ENCODE assay signal across 15 cellular contexts in genomic region chr1:54794401-54795099, GRCh38. TPM values are rescaled to one million over a fixed set of nuclear protein-coding genes. Genes with fewer than 3 reads are reported as not detected.
DNase-seq lines count a peak whose midpoint lies in the region; ATAC-seq and TF ChIP-seq lines count a peak whose summit lies in the region.
"Had no signal": no experiment of that assay in that cellular context is flagged by ENCODE, and none has a peak within 500 bp of the region (broad histone marks: within the 10 kb centered on the region; RNA-seq: fewer than 3 reads in every experiment).

No MANE protein-coding gene starts in this region.

- H3K79me1 ChIP-seq in IMR-90 (ENCODE audit: low read depth in 1 of 2, low read length in 2 of 2), result no peaks in the 10 kb centered on the region

- H3K4me1 Mint-ChIP-seq in Caco-2 (ENCODE audit: low read depth, unreplicated experiment), result peaks cover 31% of the 10 kb centered on the region
- peaks cover 46 to 51% of the 10 kb centered on the region in 2 donors for H3K4me1 Mint-ChIP-seq in natural killer cell treated with Interleukin-12 subunit alpha and Interleukin-12 subunit beta and Interleukin-15 and Interleukin-18, amount 100 ng/mL, for 72 hours (ENCODE audit: low read depth in 2 of 2)

- TF ChIP-seq CTCF in Caco-2 (IDR thresholded peaks at IDR 0.05; ENCODE audit: insufficient read depth in 1 of 2, low read depth in 1 of 2, low read length in 1 of 2, severe bottlenecking in 1 of 2, unreplicated experiment in 1 of 2) (peak in 1 of 2 experiments; percentile 14), IMR-90 (conservative IDR thresholded peaks at IDR 0.05; ENCODE audit: low read depth, low read length) (no peak), GM13976 (IDR thresholded peaks at IDR 0.05; ENCODE audit: borderline replicate concordance, control extremely low read depth, extremely low read depth, insufficient read depth, missing control alignments) (no peak)

- no peak overlapping the region for H3K18ac ChIP-seq in IMR-90 (ENCODE audit: low read depth, low read length)

- no peak overlapping the region for H3K14ac ChIP-seq in IMR-90 (replicated peaks; ENCODE audit: low read depth, low read length)

- peak overlapping the region; percentile 90 for H3K27ac Mint-ChIP-seq in Caco-2 (ENCODE audit: unreplicated experiment)
- peak overlapping the region; percentile 47 to 96 for H3K27ac Mint-ChIP-seq in natural killer cell treated with Interleukin-12 subunit alpha and Interleukin-12 subunit beta and Interleukin-15 and Interleukin-18, amount 100 ng/mL, for 72 hours

- in situ Hi-C loops in IMR-90 (cut with MboI; ENCODE audit: low sequenced_read_pairs), result loop anchor here (25.0 kb wide), 1 partner anchor 932 kb away; no protein-coding TSS in a partner anchor
- in situ Hi-C loops in GM13976 (cut with MboI; ENCODE audit: low sequenced_read_pairs, unreplicated experiment), result loop anchor here (10.0 kb wide), 1 partner anchor 120 kb away; no protein-coding TSS in a partner anchor

- POLR2A ChIA-PET in Caco-2 (lab: Charles Lee), result interaction anchor here (0.5 kb wide), 1 partner anchor 306 kb away, joined by 8 read pairs; no protein-coding TSS in a partner anchor
- POLR2A ChIA-PET in IMR-90 (lab: Charles Lee; ENCODE audit: unreplicated experiment), result no interaction called here
- POLR2A ChIA-PET in HEK293T (lab: Yijun Ruan, JAX), result interaction anchor here (1.4 kb wide), 1 partner anchor 30 kb away, joined by 3 read pairs; the partner anchor contains the start of gene PARS2

- H3K9me3 ChIP-seq in Caco-2 (no peaks in the 10 kb centered on the region; the same call in 1 of the 2 replicates), IMR-90 (ENCODE audit: control insufficient read depth, insufficient read depth, low read length) (peaks cover 3% of the 10 kb centered on the region), duodenal mucosa (ENCODE audit: control insufficient read depth in 1 of 2, low read length in 2 of 2) (no peaks in the 10 kb centered on the region)
- no peaks in the 10 kb centered on the region for H3K9me3 ChIP-seq in effector memory CD4-positive, alpha-beta T cell (ENCODE audit: control insufficient read depth, low read length)
- H3K9me3 ChIP-seq: upper lobe of right lung had no signal

- no peak overlapping the region for H3K4me3 ChIP-seq in Caco-2 (ENCODE audit: low read depth, low read length)
- H3K4me3 ChIP-seq in IMR-90 (ENCODE audit: insufficient read depth, low read depth, low read length), result no peak overlapping the region
- H3K4me3 ChIP-seq in duodenal mucosa (ENCODE audit: low read depth in 1 of 2, low read length in 2 of 2), result no peak overlapping the region
- H3K4me3 ChIP-seq in effector memory CD4-positive, alpha-beta T cell (ENCODE audit: insufficient read depth, low read depth, low read length, poor library complexity, severe bottlenecking), result no peak overlapping the region
- H3K4me3 ChIP-seq: HAP-1, upper lobe of right lung had no signal

- no peaks in the 10 kb centered on the region for H4K20me1 ChIP-seq in IMR-90 (ENCODE audit: insufficient read depth, low read length)

- DNase-seq in Caco-2 (peak; percentile 77 to 79), IMR-90 (peak; percentile 4), GM13976 (ENCODE audit: low spot score) (no peak), anterior cingulate cortex (lab: John Stamatoyannopoulos, UW) (no peak), HEK293T (ENCODE audit: extremely low spot score) (no peak)
- no peak for DNase-seq in natural killer cell treated with Interleukin-12 subunit alpha and Interleukin-12 subunit beta and Interleukin-15 and Interleukin-18, amount 100 ng/mL, for 72 hours (ENCODE audit: low spot score)
- DNase-seq in effector memory CD4-positive, alpha-beta T cell, result no peak
- DNase-seq: DMS79 treated with DMSO at 0.1 percent for 48 hours; naive thymus-derived CD4-positive, alpha-beta T cell; NCI-H187; SHP77 treated with DMSO at 0.1 percent for 48 hours; stimulated activated CD4-positive, alpha-beta T cell treated with anti-CD3 and anti-CD28 coated beads, Interleukin-4, amount 100 ng/mL, for 4 hours; upper lobe of right lung had no signal

- no peak overlapping the region for H2BK15ac ChIP-seq in IMR-90 (ENCODE audit: low read depth, low read length)

- H3K4ac ChIP-seq in IMR-90 (ENCODE audit: low read depth, low read length), result no peak overlapping the region

- intact Hi-C loops in Caco-2 (cut with micrococcal nuclease; ENCODE audit: unreplicated experiment), result no loop called here
- intact Hi-C loops in IMR-90 (cut with micrococcal nuclease), result no loop called here

- dilution Hi-C loops in IMR-90 (cut with HindIII; ENCODE audit: low sequenced_read_pairs, unreplicated experiment), result no loop called here

- TF ChIP-seq POLR2A in IMR-90 (IDR thresholded peaks at IDR 0.05; ENCODE audit: low read depth, low read length), result no peak

- CTCF ChIA-PET in Caco-2 (lab: Charles Lee), result no interaction called here
- CTCF ChIA-PET in IMR-90 (lab: Yijun Ruan, JAX), result no interaction called here
- CTCF ChIA-PET in HEK293T (lab: Yijun Ruan, JAX), result no interaction called here

- H3K23ac ChIP-seq in IMR-90 (ENCODE audit: low read depth, low read length), result no peak overlapping the region

- H2AK5ac ChIP-seq in IMR-90 (ENCODE audit: low read depth, low read length), result no peak overlapping the region

- BruUV-seq in Caco-2 (replicated peaks; lab: Mats Ljungman, UMichigan) (no TSS peak), IMR-90 (replicated peaks; lab: Mats Ljungman, UMichigan) (no TSS peak)

- peaks cover 22% of the 10 kb centered on the region for H3K4me1 ChIP-seq in Caco-2
- no peaks in the 10 kb centered on the region for H3K4me1 ChIP-seq in IMR-90 (ENCODE audit: control insufficient read depth, insufficient read depth, low read length)
- peaks cover 52 to 57% of the 10 kb centered on the region in 2 donors for H3K4me1 ChIP-seq in duodenal mucosa (ENCODE audit: control insufficient read depth in 1 of 2, insufficient read depth in 2 of 2, low read length in 2 of 2)
- peaks cover 16% of the 10 kb centered on the region for H3K4me1 ChIP-seq in effector memory CD4-positive, alpha-beta T cell (ENCODE audit: control insufficient read depth, insufficient read depth, low read length, poor library complexity, severe bottlenecking)
- H3K4me1 ChIP-seq: HAP-1, upper lobe of right lung had no signal

- 0 out of 2 replicates have a peak, but pooled peaks have one; percentile 17 for ATAC-seq in IMR-90 (ENCODE audit: low read depth)
- ATAC-seq in natural killer cell treated with Interleukin-12 subunit alpha and Interleukin-12 subunit beta and Interleukin-15 and Interleukin-18, amount 100 ng/mL, for 72 hours, result no peak
- ATAC-seq: naive thymus-derived CD4-positive, alpha-beta T cell; upper lobe of right lung had no signal

- H4K5ac ChIP-seq in IMR-90 (ENCODE audit: low read depth, low read length), result no peak overlapping the region

- H4K8ac ChIP-seq in IMR-90 (ENCODE audit: low read depth in 2 of 2, low read length in 2 of 2), result no peak overlapping the region

- peak overlapping the region; percentile 41 for H2AFZ ChIP-seq in IMR-90 (replicated peaks; ENCODE audit: low read length, poor library complexity)

- H3K27me3 Mint-ChIP-seq in Caco-2 (ENCODE audit: insufficient read depth, unreplicated experiment), result no peaks in the 10 kb centered on the region
- H3K27me3 Mint-ChIP-seq in natural killer cell treated with Interleukin-12 subunit alpha and Interleukin-12 subunit beta and Interleukin-15 and Interleukin-18, amount 100 ng/mL, for 72 hours, result no peaks in the 10 kb centered on the region
- H3K27me3 Mint-ChIP-seq: naive thymus-derived CD4-positive, alpha-beta T cell had no signal

- H3K27ac ChIP-seq in IMR-90 (ENCODE audit: insufficient read depth, low read length) (no peak overlapping the region), duodenal mucosa (ENCODE audit: low read depth, low read length) (peak overlapping the region; percentile 48)
- H3K27ac ChIP-seq in effector memory CD4-positive, alpha-beta T cell (ENCODE audit: insufficient read depth, low read length, poor library complexity, severe bottlenecking), result no peak overlapping the region
- H3K27ac ChIP-seq: upper lobe of right lung had no signal

- peak overlapping the region; percentile 47 for H3K4me3 Mint-ChIP-seq in Caco-2 (ENCODE audit: unreplicated experiment)
- H3K4me3 Mint-ChIP-seq in natural killer cell treated with Interleukin-12 subunit alpha and Interleukin-12 subunit beta and Interleukin-15 and Interleukin-18, amount 100 ng/mL, for 72 hours, result no peak overlapping the region

- no peaks in the 10 kb centered on the region for H3K9me3 Mint-ChIP-seq in Caco-2 (ENCODE audit: unreplicated experiment)
- H3K9me3 Mint-ChIP-seq in natural killer cell treated with Interleukin-12 subunit alpha and Interleukin-12 subunit beta and Interleukin-15 and Interleukin-18, amount 100 ng/mL, for 72 hours, result no peaks in the 10 kb centered on the region

- H3K27me3 ChIP-seq in Caco-2 (replicated peaks; ENCODE audit: control insufficient read depth, insufficient read depth, low read length) (no peaks in the 10 kb centered on the region), IMR-90 (ENCODE audit: control insufficient read depth, insufficient read depth, low read length) (peaks cover 43% of the 10 kb centered on the region), duodenal mucosa (ENCODE audit: control insufficient read depth in 1 of 2, insufficient read depth in 2 of 2, low read length in 2 of 2) (no peaks in the 10 kb centered on the region)
- no peaks in the 10 kb centered on the region for H3K27me3 ChIP-seq in effector memory CD4-positive, alpha-beta T cell (replicated peaks; ENCODE audit: control insufficient read depth, insufficient read depth, low read length, poor library complexity, severe bottlenecking)
- H3K27me3 ChIP-seq: upper lobe of right lung had no signal

- H4K91ac ChIP-seq in IMR-90 (ENCODE audit: insufficient read depth, low read depth, low read length), result no peak overlapping the region

- no CpG with 5 or more reads among the region's 3 CpGs for WGBS in IMR-90 (ENCODE audit: extremely low coverage in 2 of 2, insufficient read length in 1 of 2), 2 experiments

- H2BK20ac ChIP-seq in IMR-90 (ENCODE audit: low read depth, low read length), result no peak overlapping the region

- no peak for TF ChIP-seq RAD21 in IMR-90 (IDR thresholded peaks at IDR 0.05; ENCODE audit: low read length)

- no peaks in the 10 kb centered on the region for H3K9me1 ChIP-seq in IMR-90 (ENCODE audit: insufficient read depth, low read length)

- H3K36me3 Mint-ChIP-seq in Caco-2 (ENCODE audit: insufficient read depth, unreplicated experiment), result peaks cover 14% of the 10 kb centered on the region
- H3K36me3 Mint-ChIP-seq in natural killer cell treated with Interleukin-12 subunit alpha and Interleukin-12 subunit beta and Interleukin-15 and Interleukin-18, amount 100 ng/mL, for 72 hours, result no peaks in the 10 kb centered on the region

- peak overlapping the region; percentile 32 for H2AK9ac ChIP-seq in IMR-90 (replicated peaks; ENCODE audit: low read depth, low read length, poor library complexity)

- no peak overlapping the region for H3K56ac ChIP-seq in IMR-90 (ENCODE audit: extremely low read depth, insufficient read depth, low read length)

- H3K36me3 ChIP-seq in Caco-2 (ENCODE audit: control insufficient read depth, insufficient read depth, low read length), result no peaks in the 10 kb centered on the region
- H3K36me3 ChIP-seq in IMR-90 (ENCODE audit: control insufficient read depth, insufficient read depth, low read length), result no peaks in the 10 kb centered on the region
- H3K36me3 ChIP-seq in duodenal mucosa (ENCODE audit: control insufficient read depth in 1 of 2, insufficient read depth in 2 of 2, low read length in 2 of 2), result peaks cover 4 to 19% of the 10 kb centered on the region in 2 donors
- H3K36me3 ChIP-seq in effector memory CD4-positive, alpha-beta T cell (ENCODE audit: control insufficient read depth, insufficient read depth, low read length), result peaks cover 28% of the 10 kb centered on the region
- H3K36me3 ChIP-seq: HAP-1, upper lobe of right lung had no signal

- no peak overlapping the region for H3K9ac ChIP-seq in IMR-90 (ENCODE audit: low read depth, low read length)
- H3K9ac ChIP-seq in duodenal mucosa (ENCODE audit: low read depth in 1 of 2, low read length in 2 of 2), result no peak overlapping the region

- H2BK120ac ChIP-seq in IMR-90 (ENCODE audit: low read depth, low read length), result no peak overlapping the region

- no peak overlapping the region for H3K4me2 ChIP-seq in IMR-90 (ENCODE audit: low read depth, low read length)

- no peak overlapping the region for H2BK5ac ChIP-seq in IMR-90 (ENCODE audit: low read depth, low read length, poor library complexity, severe bottlenecking)

RNA-seq across cellular contexts. Expression of gene TTC22, which starts 6.6 kb away (rescaled TPM):
- total RNA-seq in Caco-2 (2022) (8.8 and 9.9 TPM in 2 replicates), IMR-90 (2012; rRNA removed) (not detected in 2 replicates)
- polyA plus RNA-seq in IMR-90 (2012; rRNA removed), result not detected in 2 replicates
- not detected in 2 replicates for polyA plus RNA-seq in IMR-90 (2012; cell fraction: cytosol; rRNA removed)
- polyA plus RNA-seq in IMR-90 (2012; cell fraction: nucleus; rRNA removed; ENCODE audit: low replicate concordance), result not detected in 2 replicates
- total RNA-seq in natural killer cell treated with Interleukin-12 subunit alpha and Interleukin-12 subunit beta and Interleukin-15 and Interleukin-18, amount 100 ng/mL, for 72 hours, result 1 to 10 TPM; 1.5 to 2.1 TPM

RNA-seq across cellular contexts. Expression of gene PARS2, which starts 30.2 kb away (rescaled TPM):
- 5.8 and 6.5 TPM in 2 replicates for total RNA-seq in Caco-2 (2022)
- 6.1 and 6.3 TPM in 2 replicates for total RNA-seq in IMR-90 (2012; rRNA removed)
- polyA plus RNA-seq in IMR-90 (2012; rRNA removed), result 2.9 and 3.4 TPM in 2 replicates
- polyA plus RNA-seq in IMR-90 (2012; cell fraction: cytosol; rRNA removed), result 2.4 and 2.5 TPM in 2 replicates
- polyA plus RNA-seq in IMR-90 (2012; cell fraction: nucleus; rRNA removed; ENCODE audit: low replicate concordance), result 0.87 and 0.99 TPM in 2 replicates
- total RNA-seq in natural killer cell treated with Interleukin-12 subunit alpha and Interleukin-12 subunit beta and Interleukin-15 and Interleukin-18, amount 100 ng/mL, for 72 hours, result 1 to 10 TPM; 4.6 to 4.9 TPM

Comparison
In these comparisons a context has a peak if more than half of its experiments do, and no peak if none do; other contexts are left out.
1. DNase-seq: peak in Caco-2 (2 of 2) and IMR-90 (single experiment); none in natural killer cell treated with Interleukin-12 subunit alpha and Interleukin-12 subunit beta and Interleukin-15 and Interleukin-18, amount 100 ng/mL, for 72 hours (single experiment), effector memory CD4-positive, alpha-beta T cell (0 of 3), GM13976 (single experiment), anterior cingulate cortex (0 of 58) and HEK293T (single experiment).